ENCODE assay signal across 17 cellular contexts in the genomic region with DNA sequence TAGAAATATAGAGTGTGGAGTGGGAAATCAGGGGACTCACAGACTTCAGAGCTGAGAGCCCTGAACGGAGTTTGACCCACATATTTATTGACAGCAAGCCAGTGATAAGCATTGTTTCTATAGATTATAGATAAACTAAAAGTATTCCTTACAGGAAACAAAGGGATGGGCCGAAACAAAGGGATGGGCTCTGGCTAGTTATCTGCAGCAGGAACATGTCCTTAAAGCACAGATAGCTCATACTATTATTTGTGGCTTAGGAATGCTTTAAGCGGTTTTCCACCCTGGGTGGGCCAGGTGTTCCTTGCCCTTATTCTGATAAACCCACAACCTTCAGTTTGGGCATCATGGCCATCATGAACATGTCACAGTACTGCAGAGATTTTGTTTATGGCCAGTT. TPM values are rescaled to one million over a fixed set of nuclear protein-coding genes. Genes with fewer than 3 reads are reported as not detected.
"Had no signal": no experiment of that assay in that cellular context is flagged by ENCODE, and none has a peak within 500 bp of the region (broad histone marks: within the 10 kb centered on the region; RNA-seq: fewer than 3 reads in every experiment).

No MANE protein-coding gene starts in this region.

RNA-seq across cellular contexts. Expression of gene B4GALNT2, which starts 38.1 kb away (rescaled TPM):
- total RNA-seq: activated naive CD8-positive, alpha-beta T cell treated with anti-CD3 and anti-CD28 coated beads for 36 hours; activated naive CD8-positive, alpha-beta T cell treated with anti-CD3 and anti-CD28 coated beads, Interleukin-2, amount 10 ng/mL, durations not matched to agents 7 days and 5 days; activated T-cell treated with anti-CD3 and anti-CD28 coated beads, Interleukin-2, amount 50 U/mL, for 4 hours; activated T-cell treated with anti-CD3 and anti-CD28 coated beads, Interleukin-2, amount 50 U/mL, for 72 hours; activated T-helper 2 cell treated with anti-CD3 and anti-CD28 coated beads, Interferon-gamma antibody, Interleukin-2, Interleukin-4, amounts not matched to agents 10 μg/mL and 5 μg/mL and 100 μg/mL, durations not matched to agents 14 hours and 24 hours and 36 hours; ascending aorta; astrocyte; body of pancreas; cardiac muscle cell; chondrocyte had no signal
- polyA plus RNA-seq: aorta, cardiac muscle cell had no signal

RNA-seq across cellular contexts. Expression of gene GNGT2, which starts 39.7 kb away (rescaled TPM):
- total RNA-seq: ascending aorta, astrocyte, bronchial epithelial cell, cardiac muscle cell, cerebellum, chondrocyte had no signal
- polyA plus RNA-seq: cardiac muscle cell had no signal

RNA-seq across cellular contexts. Expression of gene ABI3, which starts 39.8 kb away (rescaled TPM):
- total RNA-seq: bronchial epithelial cell, chondrocyte had no signal
- polyA plus RNA-seq: cardiac muscle cell had no signal

RNA-seq across cellular contexts. Expression of gene PHOSPHO1, which starts 59.9 kb away (rescaled TPM):
- total RNA-seq: activated naive CD4-positive, alpha-beta T cell treated with anti-CD3 and anti-CD28 coated beads for 36 hours; activated naive CD4-positive, alpha-beta T cell treated with anti-CD3 and anti-CD28 coated beads, Interleukin-2, amount 50 U/mL, for 72 hours; activated naive CD8-positive, alpha-beta T cell treated with anti-CD3 and anti-CD28 coated beads for 36 hours; activated naive CD8-positive, alpha-beta T cell treated with anti-CD3 and anti-CD28 coated beads, Interleukin-2, amount 10 ng/mL, durations not matched to agents 7 days and 5 days; activated T-helper 1 cell treated with anti-CD3 and anti-CD28 coated beads, Interleukin-12 subunit alpha, Interleukin-12 subunit beta, Interleukin-2, Interleukin-4 antibody, amounts not matched to agents 30 ng/mL and 10 ng/mL and 1 ng/mL, durations not matched to agents 14 hours and 24 hours and 36 hours; activated T-helper 17 cell treated with anti-CD3 and anti-CD28 coated beads, Interleukin-2, amount 50 U/mL, for 72 hours; activated T-helper 2 cell treated with anti-CD3 and anti-CD28 coated beads, Interferon-gamma antibody, Interleukin-2, Interleukin-4, amounts not matched to agents 10 μg/mL and 5 μg/mL and 100 μg/mL, durations not matched to agents 14 hours and 24 hours and 36 hours; ascending aorta; bronchial epithelial cell; cardiac muscle cell; chondrocyte had no signal
- polyA plus RNA-seq: cardiac muscle cell had no signal
